In genomic region chr19:18173572-18174294, GRCh38 we compare ENCODE assay signal across 8 cellular contexts. TPM values are rescaled to one million over a fixed set of nuclear protein-coding genes. Genes with fewer than 3 reads are reported as not detected.
DNase-seq lines count a peak whose midpoint lies in the region; ATAC-seq and TF ChIP-seq lines count a peak whose summit lies in the region.

IFI30 (plus strand) TSS chr19:18173813; CDS start chr19:18173842, 29 bp downstream.

- CTCF ChIA-PET in Caco-2 (lab: Charles Lee): interaction anchor here (1.5 kb wide), 1 partner anchor 61 kb away, joined by 4 read pairs; no protein-coding TSS in a partner anchor

- POLR2A ChIA-PET in Caco-2 (lab: Charles Lee): interaction anchor here (0.5 kb wide), 1 partner anchor 68 kb away, joined by 5 read pairs; no protein-coding TSS in a partner anchor

- no peak within 1 kb of the TSS for H3K27ac Mint-ChIP-seq in Caco-2 (ENCODE audit: unreplicated experiment)
- peak within 1 kb of the TSS; percentile 75 for H3K27ac Mint-ChIP-seq in activated naive CD8-positive, alpha-beta T cell treated with anti-CD3 and anti-CD28 coated beads for 36 hours

- peaks cover 14% of the 10 kb centered on the region for H3K36me3 Mint-ChIP-seq in Caco-2 (ENCODE audit: insufficient read depth, unreplicated experiment)
- H3K36me3 Mint-ChIP-seq in activated naive CD8-positive, alpha-beta T cell treated with anti-CD3 and anti-CD28 coated beads for 36 hours: peaks cover 18% of the 10 kb centered on the region

- H3K4me1 ChIP-seq in Caco-2: 0 out of 2 replicates have a peak, but pooled peaks cover 4% of the 10 kb centered on the region
- peaks cover 47% of the 10 kb centered on the region for H3K4me1 ChIP-seq in left ventricle myocardium inferior

- no peaks in the 10 kb centered on the region for H3K4me1 Mint-ChIP-seq in Caco-2 (ENCODE audit: low read depth, unreplicated experiment)
- peaks cover 15% of the 10 kb centered on the region for H3K4me1 Mint-ChIP-seq in activated naive CD8-positive, alpha-beta T cell treated with anti-CD3 and anti-CD28 coated beads for 36 hours

- TF ChIP-seq CTCF in Caco-2 (IDR thresholded peaks at IDR 0.05; ENCODE audit: insufficient read depth in 1 of 2, low read depth in 1 of 2, low read length in 1 of 2, severe bottlenecking in 1 of 2, unreplicated experiment in 1 of 2) (no peak), left ventricle myocardium inferior (IDR thresholded peaks at IDR 0.05; ENCODE audit: borderline replicate concordance) (no peak)

- H3K9me3 ChIP-seq in Caco-2 (no peaks in the 10 kb centered on the region), left ventricle myocardium inferior (replicated peaks) (no peaks in the 10 kb centered on the region)

- H3K36me3 ChIP-seq in Caco-2 (ENCODE audit: control insufficient read depth, insufficient read depth, low read length) (peaks cover 1% of the 10 kb centered on the region), left ventricle myocardium inferior (peaks cover 8% of the 10 kb centered on the region)

- TF ChIP-seq POLR2A in Raji (IDR thresholded peaks at IDR 0.05; ENCODE audit: insufficient read depth, low read depth, low read length): peak; percentile 99

- intact Hi-C loops in Caco-2 (cut with micrococcal nuclease; ENCODE audit: unreplicated experiment): no loop called here
- intact Hi-C loops in left ventricle myocardium inferior (cut with micrococcal nuclease): no loop called here

- peak within 1 kb of the TSS; percentile 72 for H3K27ac ChIP-seq in left ventricle myocardium inferior (replicated peaks)

- H3K4me3 Mint-ChIP-seq in Caco-2 (ENCODE audit: unreplicated experiment): peak within 1 kb of the TSS; percentile 76
- peak within 1 kb of the TSS; percentile 83 for H3K4me3 Mint-ChIP-seq in activated naive CD8-positive, alpha-beta T cell treated with anti-CD3 and anti-CD28 coated beads for 36 hours

- peak; percentile 41 for ATAC-seq in GM19395 (IDR thresholded peaks at IDR 0.05; ENCODE audit: unreplicated experiment)

- DNase-seq in Caco-2: peak; percentile 64 to 69
- peak; percentile 70 for DNase-seq in HPDE6-E6E7 (ENCODE audit: extremely low spot score)
- peak; percentile 70 for DNase-seq in activated naive CD8-positive, alpha-beta T cell treated with anti-CD3 and anti-CD28 coated beads for 36 hours
- peak; percentile 79 for DNase-seq in left ventricle myocardium inferior
- peak; percentile 33 for DNase-seq in renal cortical epithelial cell (ENCODE audit: low read depth)
- no peak for DNase-seq in GOT3 (lab: John Stamatoyannopoulos, UW)

- H3K27me3 Mint-ChIP-seq in Caco-2 (ENCODE audit: insufficient read depth, unreplicated experiment): no peaks in the 10 kb centered on the region
- H3K27me3 Mint-ChIP-seq in activated naive CD8-positive, alpha-beta T cell treated with anti-CD3 and anti-CD28 coated beads for 36 hours: no peaks in the 10 kb centered on the region

- H3K27me3 ChIP-seq in Caco-2 (replicated peaks; ENCODE audit: control insufficient read depth, insufficient read depth, low read length) (no peaks in the 10 kb centered on the region), left ventricle myocardium inferior (ENCODE audit: low read depth) (no peaks in the 10 kb centered on the region)

- H3K9me3 Mint-ChIP-seq in Caco-2 (ENCODE audit: unreplicated experiment): no peaks in the 10 kb centered on the region
- no peaks in the 10 kb centered on the region for H3K9me3 Mint-ChIP-seq in activated naive CD8-positive, alpha-beta T cell treated with anti-CD3 and anti-CD28 coated beads for 36 hours

- BruUV-seq in Caco-2 (replicated peaks; lab: Mats Ljungman, UMichigan): TSS peak; percentile 37

- H3K4me3 ChIP-seq in Caco-2 (ENCODE audit: low read depth, low read length): peak within 1 kb of the TSS; percentile 67
- peak within 1 kb of the TSS; percentile 83 for H3K4me3 ChIP-seq in left ventricle myocardium inferior

RNA-seq across cellular contexts. Expression of gene IFI30, which starts in this region (rescaled TPM):
- 38.3 and 39.6 TPM in 2 replicates for total RNA-seq in Caco-2 (2022)
- total RNA-seq in activated naive CD8-positive, alpha-beta T cell treated with anti-CD3 and anti-CD28 coated beads for 36 hours: 10 to 100 TPM; 24.7 to 28.1 TPM
- 23.3 TPM for total RNA-seq in left ventricle myocardium inferior
- total RNA-seq in renal cortical epithelial cell: 20.8 and 25.1 TPM in 2 replicates
